15 cellular contexts compared by ENCODE assay signal in genomic region chr11:128619540-128620305, GRCh38. TPM values are rescaled to one million over a fixed set of nuclear protein-coding genes. Genes with fewer than 3 reads are reported as not detected.
DNase-seq lines count a peak whose midpoint lies in the region; ATAC-seq and TF ChIP-seq lines count a peak whose summit lies in the region.
"Had no signal": no experiment of that assay in that cellular context is flagged by ENCODE, and none has a peak within 500 bp of the region (broad histone marks: within the 10 kb centered on the region; RNA-seq: fewer than 3 reads in every experiment).

No MANE protein-coding gene starts in this region.

- H3K4me3 Mint-ChIP-seq in activated B cell treated with CpG ODN at 0.5 μM for 24 hours (no peak overlapping the region), Caco-2 (ENCODE audit: unreplicated experiment) (no peak overlapping the region)
- H3K4me3 Mint-ChIP-seq: GM23338 had no signal

- H3K36me3 ChIP-seq in mesodermal cell (ENCODE audit: control insufficient read depth, insufficient read depth, low read length) = no peaks in the 10 kb centered on the region
- H3K36me3 ChIP-seq in Caco-2 (ENCODE audit: control insufficient read depth, insufficient read depth, low read length) = no peaks in the 10 kb centered on the region

- no peaks in the 10 kb centered on the region for H3K27me3 Mint-ChIP-seq in activated B cell treated with CpG ODN at 0.5 μM for 24 hours
- H3K27me3 Mint-ChIP-seq in Caco-2 (ENCODE audit: insufficient read depth, unreplicated experiment) = peaks cover 34% of the 10 kb centered on the region

- H3K36me3 Mint-ChIP-seq in activated B cell treated with CpG ODN at 0.5 μM for 24 hours (ENCODE audit: low read depth) (no peaks in the 10 kb centered on the region), Caco-2 (ENCODE audit: insufficient read depth, unreplicated experiment) (no peaks in the 10 kb centered on the region)

- WGBS in mesodermal cell (ENCODE audit: insufficient coverage in 2 of 2), 2 experiments = 84 to 85% methylated on average over 9 of the region's 10 CpGs

- DNase-seq in activated CD4-positive, CD25-positive, alpha-beta regulatory T cell (lab: John Stamatoyannopoulos, UW) = no peak
- DNase-seq in CMK (ENCODE audit: low read depth) = peak; percentile 66
- no peak for DNase-seq in activated B cell treated with CpG ODN at 0.5 μM for 24 hours
- no peak for DNase-seq in NCI-H146 treated with DMSO at 0.1 percent for 48 hours (lab: John Stamatoyannopoulos, UW; ENCODE audit: unreplicated experiment)
- no peak for DNase-seq in Caco-2
- DNase-seq: anterior cingulate cortex; NCI-H1092 treated with DMSO at 0.1 percent for 48 hours; small intestine; stimulated activated naive CD4-positive, alpha-beta T cell treated with Interleukin-2 at 50 U/mL for 16 hours; SW 1271 had no signal

- H3K4me1 Mint-ChIP-seq in activated B cell treated with CpG ODN at 0.5 μM for 24 hours (peaks cover 87% of the 10 kb centered on the region), Caco-2 (ENCODE audit: low read depth, unreplicated experiment) (no peaks in the 10 kb centered on the region)

- intact Hi-C loops in activated B cell treated with CpG ODN at 0.5 μM for 24 hours (cut with micrococcal nuclease) = no loop called here
- intact Hi-C loops in Caco-2 (cut with micrococcal nuclease; ENCODE audit: unreplicated experiment) = no loop called here

- H3K9me3 ChIP-seq in mesodermal cell (ENCODE audit: control insufficient read depth, low read length) (no peaks in the 10 kb centered on the region), Caco-2 (no peaks in the 10 kb centered on the region)

- POLR2A ChIA-PET in activated B cell treated with CpG ODN at 0.5 μM for 24 hours (lab: Charles Lee) = interaction anchor here (0.7 to 15.2 kb wide), 13 partner anchors 8 to 330 kb away, joined by 3 to 574 read pairs (median 4); partner anchors contain the start of gene FLI1
- POLR2A ChIA-PET in Caco-2 (lab: Charles Lee) = no interaction called here

- ATAC-seq in activated CD4-positive, CD25-positive, alpha-beta regulatory T cell treated with anti-CD3 and anti-CD28 coated beads, Interleukin-2, amount 50 U/mL, for 24 hours = peak; percentile 30 to 34
- ATAC-seq in activated B cell treated with CpG ODN at 0.5 μM for 24 hours (ENCODE audit: low read depth) (no peak), HG03095 (IDR thresholded peaks at IDR 0.05; ENCODE audit: unreplicated experiment) (no peak)
- ATAC-seq: GM23338 had no signal

- peaks cover 1% of the 10 kb centered on the region; the same call in 1 of the 2 replicates for H3K27me3 ChIP-seq in Caco-2 (replicated peaks; ENCODE audit: control insufficient read depth, insufficient read depth, low read length)

- CTCF ChIA-PET in activated B cell treated with CpG ODN at 0.5 μM for 24 hours (lab: Charles Lee) = interaction anchor here (0.8 to 1.4 kb wide), 4 partner anchors 9 to 12 kb away, joined by 3 to 5 read pairs (median 4); no protein-coding TSS in a partner anchor
- CTCF ChIA-PET in Caco-2 (lab: Charles Lee) = interaction anchor here (1.5 kb wide), 1 partner anchor 462 kb away, joined by 4 read pairs; no protein-coding TSS in a partner anchor

- H3K4me3 ChIP-seq in mesodermal cell (ENCODE audit: extremely low read depth, insufficient read depth, low read length, poor library complexity, severe bottlenecking) (no peak overlapping the region), Caco-2 (ENCODE audit: low read depth, low read length) (no peak overlapping the region)
- H3K4me3 ChIP-seq: GM23338 had no signal

- H3K4me1 ChIP-seq in mesodermal cell (ENCODE audit: control insufficient read depth, insufficient read depth, low read length, poor library complexity, severe bottlenecking) (peaks cover 38% of the 10 kb centered on the region), Caco-2 (no peaks in the 10 kb centered on the region)

- peak overlapping the region; percentile 99 for H3K27ac Mint-ChIP-seq in activated B cell treated with CpG ODN at 0.5 μM for 24 hours
- no peak overlapping the region for H3K27ac Mint-ChIP-seq in Caco-2 (ENCODE audit: unreplicated experiment)
- H3K27ac Mint-ChIP-seq: GM23338 had no signal

- peak overlapping the region; percentile 13 for H3K27ac ChIP-seq in mesodermal cell (ENCODE audit: low read depth, low read length, severe bottlenecking)
- H3K27ac ChIP-seq: KMS-11 had no signal

- no peaks in the 10 kb centered on the region for H3K9me3 Mint-ChIP-seq in activated B cell treated with CpG ODN at 0.5 μM for 24 hours
- H3K9me3 Mint-ChIP-seq in Caco-2 (ENCODE audit: unreplicated experiment) = no peaks in the 10 kb centered on the region
- H3K9me3 Mint-ChIP-seq: GM23338 had no signal

- no TSS peak for BruUV-seq in Caco-2 (replicated peaks; lab: Mats Ljungman, UMichigan)

- no peak for TF ChIP-seq CTCF in activated B cell treated with CpG ODN at 0.5 μM for 24 hours (IDR thresholded peaks at IDR 0.05)
- TF ChIP-seq CTCF in Caco-2 (IDR thresholded peaks at IDR 0.05; ENCODE audit: insufficient read depth in 1 of 2, low read depth in 1 of 2, low read length in 1 of 2, severe bottlenecking in 1 of 2, unreplicated experiment in 1 of 2) = no peak

RNA-seq across cellular contexts. Expression of gene ETS1, which starts 32.4 kb away (rescaled TPM):
- total RNA-seq in activated B cell treated with CpG ODN at 0.5 μM for 24 hours (286 and 301 TPM in 2 replicates), Caco-2 (2022) (1.1 and 1.2 TPM in 2 replicates)
- polyA plus RNA-seq in mesodermal cell (2013, experiment 1 of 2) = 90.5 TPM
- 75.7 TPM for polyA plus RNA-seq in mesodermal cell (2013, experiment 2 of 2)

Comparison
In these comparisons a context has a peak if more than half of its experiments do, and no peak if none do; other contexts are left out.
1. ATAC-seq: peak in activated CD4-positive, CD25-positive, alpha-beta regulatory T cell treated with anti-CD3 and anti-CD28 coated beads, Interleukin-2, amount 50 U/mL, for 24 hours (2 of 2); none in activated B cell treated with CpG ODN at 0.5 μM for 24 hours (single experiment) and HG03095 (single experiment).
2. RNA of gene ETS1, which starts 32.4 kb away (total RNA-seq): 286 to 301 TPM in activated B cell treated with CpG ODN at 0.5 μM for 24 hours; 1.1 to 1.2 TPM in Caco-2; every median in the first group is over 100 times any median in the second.